In genomic region chr2:148874868-148875341, GRCh38 we compare ENCODE assay signal across 1 cellular context.
TF ChIP-seq lines count a peak whose summit lies in the region.

TSS of gene KIF5C (plus strand) at chr2:148875227. CDS start at chr2:148875618, 391 bp downstream.

TF ChIP-seq in HEK293, 187 proteins besides CTCF, POLR2A, EP300 and RAD21 (continued from another document):
- no peak for TF ChIP-seq ZNF280C (tag by site-specific recombination; IDR thresholded peaks at IDR 0.05)
- no peak for TF ChIP-seq ZNF785 (tag by site-specific recombination; IDR thresholded peaks at IDR 0.05)
- TF ChIP-seq KLF17 (tag by site-specific recombination; IDR thresholded peaks at IDR 0.05): no peak
- no peak for TF ChIP-seq ZFHX2 (tag by site-specific recombination; conservative IDR thresholded peaks at IDR 0.05)
- TF ChIP-seq SETDB1 (IDR thresholded peaks at IDR 0.05; ENCODE audit: insufficient read length, low read length): peak; percentile 90
- no peak for TF ChIP-seq ZNF658 (tag by site-specific recombination; IDR thresholded peaks at IDR 0.05)
- TF ChIP-seq MEIS1 (CRISPR knock-in tag; IDR thresholded peaks at IDR 0.05; ENCODE audit: borderline replicate concordance): no peak
- no peak for TF ChIP-seq ZNF202 (tag by site-specific recombination; IDR thresholded peaks at IDR 0.05; ENCODE audit: borderline replicate concordance)
- no peak for TF ChIP-seq FEZF1 (tag by site-specific recombination; IDR thresholded peaks at IDR 0.05)
- no peak for TF ChIP-seq ZNF175 (tag by site-specific recombination; IDR thresholded peaks at IDR 0.05)
- peak; percentile 74 for TF ChIP-seq ZNF580 (tag by site-specific recombination; IDR thresholded peaks at IDR 0.05)
- no peak for TF ChIP-seq ZNF830 (tag by site-specific recombination; IDR thresholded peaks at IDR 0.05; ENCODE audit: low read depth)
- no peak for TF ChIP-seq HOXC10 (CRISPR knock-in tag; IDR thresholded peaks at IDR 0.05)
- TF ChIP-seq ATF2 (tag by site-specific recombination; IDR thresholded peaks at IDR 0.05; ENCODE audit: low read depth): peak; percentile 95
- 0 out of 2 replicates have a peak, but pooled peaks have one; percentile 14 for TF ChIP-seq IKZF3 (tag by site-specific recombination; IDR thresholded peaks at IDR 0.05)
- TF ChIP-seq ZBTB21 (tag by site-specific recombination; IDR thresholded peaks at IDR 0.05): peak; percentile 38; the same call in 1 of the 2 replicates
- TF ChIP-seq ZNF473 (tag by site-specific recombination; IDR thresholded peaks at IDR 0.05): no peak
- TF ChIP-seq ZNF324 (tag by site-specific recombination; IDR thresholded peaks at IDR 0.05): no peak
- peak; percentile 68 for TF ChIP-seq ZNF335 (tag by site-specific recombination; conservative IDR thresholded peaks at IDR 0.05)
- no peak for TF ChIP-seq ZNF600 (tag by site-specific recombination; IDR thresholded peaks at IDR 0.05)
- no peak for TF ChIP-seq ZNF677 (tag by site-specific recombination; IDR thresholded peaks at IDR 0.05)
- TF ChIP-seq SP3 (tag by site-specific recombination; IDR thresholded peaks at IDR 0.05): peak; percentile 73
- no peak for TF ChIP-seq ZNF488 (tag by site-specific recombination; IDR thresholded peaks at IDR 0.05)
- no peak for TF ChIP-seq ZNF707 (tag by site-specific recombination; IDR thresholded peaks at IDR 0.05)
- TF ChIP-seq ZNF521 (tag by site-specific recombination; IDR thresholded peaks at IDR 0.05): no peak
- TF ChIP-seq, protein P1, sequence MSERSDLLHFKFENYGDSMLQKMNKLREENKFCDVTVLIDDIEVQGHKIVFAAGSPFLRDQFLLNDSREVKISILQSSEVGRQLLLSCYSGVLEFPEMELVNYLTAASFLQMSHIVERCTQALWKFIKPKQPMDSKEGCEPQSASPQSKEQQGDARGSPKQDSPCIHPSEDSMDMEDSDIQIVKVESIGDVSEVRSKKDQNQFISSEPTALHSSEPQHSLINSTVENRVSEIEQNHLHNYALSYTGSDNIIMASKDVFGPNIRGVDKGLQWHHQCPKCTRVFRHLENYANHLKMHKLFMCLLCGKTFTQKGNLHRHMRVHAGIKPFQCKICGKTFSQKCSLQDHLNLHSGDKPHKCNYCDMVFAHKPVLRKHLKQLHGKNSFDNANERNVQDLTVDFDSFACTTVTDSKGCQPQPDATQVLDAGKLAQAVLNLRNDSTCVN (tag by site-specific recombination; optimal IDR thresholded peaks at IDR 0.05): peak; percentile 34
- TF ChIP-seq, protein P2, sequence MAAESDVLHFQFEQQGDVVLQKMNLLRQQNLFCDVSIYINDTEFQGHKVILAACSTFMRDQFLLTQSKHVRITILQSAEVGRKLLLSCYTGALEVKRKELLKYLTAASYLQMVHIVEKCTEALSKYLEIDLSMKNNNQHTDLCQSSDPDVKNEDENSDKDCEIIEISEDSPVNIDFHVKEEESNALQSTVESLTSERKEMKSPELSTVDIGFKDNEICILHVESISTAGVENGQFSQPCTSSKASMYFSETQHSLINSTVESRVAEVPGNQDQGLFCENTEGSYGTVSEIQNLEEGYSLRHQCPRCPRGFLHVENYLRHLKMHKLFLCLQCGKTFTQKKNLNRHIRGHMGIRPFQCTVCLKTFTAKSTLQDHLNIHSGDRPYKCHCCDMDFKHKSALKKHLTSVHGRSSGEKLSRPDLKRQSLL (tag by site-specific recombination; IDR thresholded peaks at IDR 0.05): peak; percentile 91
